Comparison of ENCODE assay signal across 18 cellular contexts in the genomic region with DNA sequence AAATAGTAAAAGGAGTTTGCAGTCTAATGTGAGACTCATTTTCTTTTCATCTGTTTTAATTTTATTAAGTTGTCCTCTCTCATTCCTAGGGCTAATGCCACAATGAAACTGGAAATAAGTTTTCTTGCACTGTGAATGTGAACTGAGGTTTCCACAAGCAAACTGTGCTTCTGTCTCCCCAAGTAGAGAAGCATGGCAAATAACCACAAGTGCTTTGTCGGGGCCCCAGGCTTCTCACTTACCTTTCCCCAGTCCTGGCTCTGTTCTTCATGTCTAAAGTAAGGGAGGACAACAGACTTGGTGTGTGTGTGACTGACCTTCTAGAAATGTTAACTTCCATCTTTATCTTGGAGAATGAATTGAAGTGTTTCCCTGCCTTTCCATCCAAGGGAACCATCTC.
A peak's percentile ranks its signal among the peaks of the same experiment; 100 is the strongest.
DNase-seq lines count a peak whose midpoint lies in the region; ATAC-seq and TF ChIP-seq lines count a peak whose summit lies in the region.
"Had no signal": no experiment of that assay in that cellular context is flagged by ENCODE, and none has a peak within 500 bp of the region (broad histone marks: within the 10 kb centered on the region; RNA-seq: fewer than 3 reads in every experiment).

No MANE protein-coding gene starts in this region.

- TF ChIP-seq CTCF in ovary (IDR thresholded peaks at IDR 0.05): no peak

- H3K4me3 ChIP-seq in ovary: no peak overlapping the region
- H3K4me3 ChIP-seq: colonic mucosa, HAP-1 had no signal

- ATAC-seq in HG03520 (IDR thresholded peaks at IDR 0.05; ENCODE audit: unreplicated experiment): no peak
- ATAC-seq: WTC11 had no signal

- peak overlapping the region; percentile 35 for H3K27ac ChIP-seq in KOPT-K1 (ENCODE audit: low read depth, low read length, poor library complexity, severe bottlenecking)
- H3K27ac ChIP-seq in epithelial cell of prostate: peak overlapping the region; percentile 58
- H3K27ac ChIP-seq in substantia nigra (ENCODE audit: low read depth, low read length, poor library complexity, severe bottlenecking): peak overlapping the region; percentile 9
- H3K27ac ChIP-seq in ovary: no peak overlapping the region
- H3K27ac ChIP-seq: colonic mucosa, HL-60, parathyroid adenoma had no signal

- intact Hi-C loops in ovary (cut with DNase I): no loop called here

- no peaks in the 10 kb centered on the region for H3K9me3 ChIP-seq in KOPT-K1 (ENCODE audit: insufficient read depth, low read length, poor library complexity, severe bottlenecking)
- no peaks in the 10 kb centered on the region for H3K9me3 ChIP-seq in ovary
- H3K9me3 ChIP-seq: colonic mucosa, HAP-1 had no signal

- peaks cover 8% of the 10 kb centered on the region for H3K4me1 ChIP-seq in ovary (ENCODE audit: insufficient read depth)
- H3K4me1 ChIP-seq: colonic mucosa had no signal

- no peaks in the 10 kb centered on the region for H3K36me3 ChIP-seq in KOPT-K1 (ENCODE audit: insufficient read depth, low read length)
- H3K36me3 ChIP-seq in ovary: no peaks in the 10 kb centered on the region
- H3K36me3 ChIP-seq: colonic mucosa, HAP-1 had no signal

- 73 to 90% (median 87%) methylated on average over 1 of the region's 1 CpG for WGBS in ovary, 3 donors

- TF ChIP-seq POLR2A in ovary (IDR thresholded peaks at IDR 0.05): no peak

- TF ChIP-seq EP300 in ovary (IDR thresholded peaks at IDR 0.05): no peak

- DNase-seq in SHP77 treated with DMSO at 0.1 percent for 48 hours (lab: John Stamatoyannopoulos, UW) (peak; percentile 14), SHP77 (lab: John Stamatoyannopoulos, UW) (no peak), epithelial cell of prostate (ENCODE audit: low read depth, low spot score) (no peak), substantia nigra (lab: John Stamatoyannopoulos, UW) (no peak), NCI-H128 (lab: John Stamatoyannopoulos, UW; ENCODE audit: unreplicated experiment) (no peak), ovary (no peak)
- DNase-seq: activated gamma-delta T cell, colonic mucosa, DMS153, NCI-H1048, small intestine, trophoblast cell had no signal

- H3K27me3 ChIP-seq in ovary: no peaks in the 10 kb centered on the region
- H3K27me3 ChIP-seq: colonic mucosa had no signal

Comparison
In these comparisons a context has a peak if more than half of its experiments do, and no peak if none do; other contexts are left out.
1. H3K27ac ChIP-seq: peak in KOPT-K1 (single experiment), epithelial cell of prostate (single experiment) and substantia nigra (single experiment); none in ovary (0 of 2).